ENCODE assay signal across 8 cellular contexts in the genomic region with DNA sequence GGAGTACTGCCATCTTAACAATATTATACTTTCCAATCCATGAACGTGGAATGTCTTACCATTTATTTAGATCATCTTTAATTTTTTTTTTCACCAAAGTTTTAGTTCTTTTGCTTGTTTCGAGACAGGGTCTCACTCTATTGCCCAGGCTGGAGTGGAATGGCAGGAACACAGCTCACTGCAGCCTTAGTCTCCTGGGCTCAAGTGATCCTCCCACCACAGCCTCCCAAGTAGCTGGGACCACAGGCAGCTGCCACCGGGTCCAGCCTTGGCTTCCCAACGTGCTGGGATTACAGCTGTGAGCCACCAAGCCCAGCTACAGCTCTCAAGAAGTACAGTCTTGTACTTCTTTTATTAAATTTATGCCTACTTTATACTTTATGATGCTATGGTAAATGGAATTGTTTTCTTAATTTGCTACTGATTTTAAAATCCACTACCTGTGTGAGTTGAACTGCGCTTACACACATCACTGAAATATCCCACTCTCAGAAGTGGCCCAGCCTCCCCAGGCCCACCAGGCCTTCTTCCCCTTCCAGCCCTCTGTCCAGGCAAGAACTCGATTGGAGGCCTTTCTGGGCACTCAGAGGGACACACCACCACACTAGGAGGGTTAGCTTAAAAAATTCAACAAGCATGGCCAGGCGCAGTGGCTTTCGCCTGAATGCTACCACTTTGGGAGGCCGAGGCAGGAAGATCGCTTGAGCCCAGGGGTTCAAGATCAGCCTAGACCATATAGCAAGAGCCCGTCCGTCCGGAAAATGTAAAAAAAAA. TPM values are rescaled to one million over a fixed set of nuclear protein-coding genes. Genes with fewer than 3 reads are reported as not detected.
DNase-seq lines count a peak whose midpoint lies in the region; ATAC-seq and TF ChIP-seq lines count a peak whose summit lies in the region.

No MANE protein-coding gene starts in this region.

- no peaks in the 10 kb centered on the region for H3K27me3 Mint-ChIP-seq in Calu3 (ENCODE audit: unreplicated experiment)

- H3K4me3 ChIP-seq in Panc1 (ENCODE audit: low read depth in 2 of 2, low read length in 2 of 2), result peak overlapping the region; percentile 78 to 92
- H3K4me3 ChIP-seq in epithelial cell of esophagus (ENCODE audit: low read length), result peak overlapping the region; percentile 78
- peak overlapping the region; percentile 70 for H3K4me3 ChIP-seq in ovary

- POLR2A ChIA-PET in Panc1 (lab: Charles Lee), result interaction anchor here (0.7 kb wide), 2 partner anchors 91 to 105 kb away, joined by 5 to 9 read pairs; a partner anchor contains a TSS

- WGBS in ovary, 3 donors, result 25 to 36% (median 30%) methylated on average over 13 of the region's 13 CpGs

- intact Hi-C loops in Calu3 (cut with micrococcal nuclease; ENCODE audit: unreplicated experiment) (loop anchor here (5.0 kb wide), 1 partner anchor 33 kb away; no protein-coding TSS in a partner anchor), Panc1 (cut with micrococcal nuclease; ENCODE audit: unreplicated experiment) (no loop called here), ovary (cut with DNase I) (loop anchor here in 2 of 4 donors (5.0 kb wide), 1 partner anchor 38 kb away; a partner anchor contains a TSS), posterior cingulate gyrus (cut with DNase I) (loop anchor here (5.0 kb wide), 1 partner anchor 422 kb away; a partner anchor contains a TSS)

- ATAC-seq in Panc1, result no peak

- no peak for TF ChIP-seq POLR2A in ovary (IDR thresholded peaks at IDR 0.05)

- in situ Hi-C loops in Panc1 (cut with HindIII; ENCODE audit: low pct_unique_long_range_greater_than_20kb, low sequenced_read_pairs), result no loop called here

- H3K9me3 ChIP-seq in Panc1 (ENCODE audit: control insufficient read depth, insufficient read depth, low read depth, low read length) (no peaks in the 10 kb centered on the region), ovary (no peaks in the 10 kb centered on the region)

- CTCF ChIA-PET in Calu3 (lab: Charles Lee) (interaction anchor here (1.0 kb wide), 1 partner anchor 40 kb away, joined by 7 read pairs; a partner anchor contains a TSS), Panc1 (lab: Charles Lee) (interaction anchor here (0.7 kb wide), 1 partner anchor 27 kb away, joined by 6 read pairs; no protein-coding TSS in a partner anchor)

- no peak for TF ChIP-seq EP300 in ovary (IDR thresholded peaks at IDR 0.05)

- H3K4me1 ChIP-seq in Panc1 (ENCODE audit: control insufficient read depth, insufficient read depth, low read length) (no peaks in the 10 kb centered on the region; the same call in 1 of the 2 replicates), ovary (ENCODE audit: insufficient read depth) (peaks cover 2% of the 10 kb centered on the region)

- peaks cover 6% of the 10 kb centered on the region for H3K4me1 Mint-ChIP-seq in Calu3 (ENCODE audit: low read depth, unreplicated experiment)

- H3K36me3 Mint-ChIP-seq in Calu3 (ENCODE audit: insufficient read depth, unreplicated experiment), result peaks cover 65% of the 10 kb centered on the region

- DNase-seq in Calu3, result no peak
- DNase-seq in Panc1 (ENCODE audit: low read depth, low spot score), result no peak
- no peak for DNase-seq in epithelial cell of esophagus (ENCODE audit: low read depth)
- DNase-seq in ovary, result no peak
- no peak for DNase-seq in posterior cingulate gyrus
- DNase-seq in NCI-H2171 (lab: John Stamatoyannopoulos, UW), result no peak
- no peak for DNase-seq in NCI-H187 treated with DMSO at 0.1 percent for 48 hours (lab: John Stamatoyannopoulos, UW)
- no peak for DNase-seq in LoVo (ENCODE audit: low spot score)

- H3K36me3 ChIP-seq in Panc1 (ENCODE audit: control insufficient read depth, insufficient read depth, low read length), result no peaks in the 10 kb centered on the region; the same call in 1 of the 2 replicates
- no peaks in the 10 kb centered on the region for H3K36me3 ChIP-seq in ovary

- peak overlapping the region; percentile 72 for H3K4me3 Mint-ChIP-seq in Calu3 (ENCODE audit: low read depth, unreplicated experiment)

- H3K9me3 Mint-ChIP-seq in Calu3 (ENCODE audit: low read depth, unreplicated experiment), result no peaks in the 10 kb centered on the region

- no peak for TF ChIP-seq CTCF in Calu3 (IDR thresholded peaks at IDR 0.05; ENCODE audit: unreplicated experiment)
- TF ChIP-seq CTCF in Panc1 (IDR thresholded peaks at IDR 0.05), result no peak
- no peak for TF ChIP-seq CTCF in epithelial cell of esophagus (IDR thresholded peaks at IDR 0.05; ENCODE audit: insufficient read depth, low read depth, low read length, missing control alignments)
- TF ChIP-seq CTCF in ovary (IDR thresholded peaks at IDR 0.05), result no peak

- H3K27me3 ChIP-seq in Panc1 (ENCODE audit: control insufficient read depth, insufficient read depth, low read length) (no peaks in the 10 kb centered on the region), ovary (no peaks in the 10 kb centered on the region)

- BruUV-seq in Calu3 (replicated peaks; lab: Mats Ljungman, UMichigan) (no TSS peak), Panc1 (replicated peaks; lab: Mats Ljungman, UMichigan) (TSS peak; percentile 77)

- H3K27ac ChIP-seq in Panc1 (ENCODE audit: low read length), result peak overlapping the region; percentile 89
- peak overlapping the region in 1 of 2 donors; percentile 98 for H3K27ac ChIP-seq in ovary

- peak overlapping the region; percentile 77 for H3K27ac Mint-ChIP-seq in Calu3 (ENCODE audit: unreplicated experiment)

RNA-seq across cellular contexts. Expression of a gene that starts 1.0 kb away (rescaled TPM):
- total RNA-seq in Calu3 (2022) (75.5 and 78.1 TPM in 2 replicates), Panc1 (2021; ENCODE audit: unreplicated experiment) (58.2 TPM), ovary (10 to 100 TPM; 43.9 to 93.0 (median 73.9) TPM)
- polyA plus RNA-seq in Panc1 (2012; ENCODE audit: insufficient read length), result 57.8 TPM
- polyA plus RNA-seq in ovary, result 10 to 100 TPM; 11.0 to 72.3 TPM

RNA-seq across cellular contexts. Expression of a gene that starts 40.1 kb away (rescaled TPM):
- 42.5 and 47.3 TPM in 2 replicates for total RNA-seq in Calu3 (2022)
- 5.4 TPM for total RNA-seq in Panc1 (2021; ENCODE audit: unreplicated experiment)
- 10.3 TPM for polyA plus RNA-seq in Panc1 (2012; ENCODE audit: insufficient read length)
- total RNA-seq in ovary, result 10 to 100 TPM; 27.3 to 43.1 (median 37.8) TPM
- polyA plus RNA-seq in ovary, result 10 to 100 TPM in 1 of 2 donors, 1 to 10 TPM in 1; 4.6 to 42.3 TPM

RNA-seq across cellular contexts. Expression of a gene that starts 45.0 kb away (rescaled TPM):
- total RNA-seq in Calu3 (2022), result 69.8 and 79.1 TPM in 2 replicates
- total RNA-seq in Panc1 (2021; ENCODE audit: unreplicated experiment), result 97.2 TPM
- polyA plus RNA-seq in Panc1 (2012; ENCODE audit: insufficient read length), result 90.7 TPM
- total RNA-seq in ovary, result 10 to 100 TPM; 30.4 to 75.2 (median 45.2) TPM
- 10 to 100 TPM; 31.4 to 72.6 TPM for polyA plus RNA-seq in ovary

RNA-seq across cellular contexts. Expression of a gene that starts 49.7 kb away (rescaled TPM):
- not detected in 2 replicates for total RNA-seq in Calu3 (2022)
- not detected for total RNA-seq in Panc1 (2021; ENCODE audit: unreplicated experiment)
- polyA plus RNA-seq in Panc1 (2012; ENCODE audit: insufficient read length), result not detected
- not detected for total RNA-seq in ovary
- under 1 TPM in 1 of 2 donors, not detected in 1; 0.11 TPM for polyA plus RNA-seq in ovary
